Comparison of ENCODE assay signal across 19 cellular contexts in genomic region chr9:114469091-114469853, GRCh38.
"Had no signal": no experiment of that assay in that cellular context is flagged by ENCODE, and none has a peak within 500 bp of the region (broad histone marks: within the 10 kb centered on the region; RNA-seq: fewer than 3 reads in every experiment).

No MANE protein-coding gene starts in this region.

- H3K9ac ChIP-seq: neural progenitor cell had no signal

- H2AFZ ChIP-seq: neural progenitor cell had no signal

- H3K27me3 ChIP-seq: gastrocnemius medialis, neural progenitor cell, spleen, tibial nerve, upper lobe of left lung had no signal

- H3K4me1 ChIP-seq: gastrocnemius medialis, neural progenitor cell, prostate gland, tibial nerve, upper lobe of left lung had no signal

- H3K27ac ChIP-seq: epithelial cell of prostate, gastrocnemius medialis, neural progenitor cell, prostate gland, skin epidermis, spleen, thoracic aorta, tibial nerve, upper lobe of left lung had no signal

- DNase-seq: cortex of kidney; foreskin fibroblast; gastrocnemius medialis; left ventricle myocardium superior; midbrain; naive thymus-derived CD4-positive, alpha-beta T cell; nucleus accumbens; right cardiac atrium; spleen; stimulated activated CD4-positive, alpha-beta T cell treated with anti-CD3 and anti-CD28 coated beads, Interleukin-4, amount 100 ng/mL, for 4 hours; stimulated activated naive CD4-positive, alpha-beta T cell had no signal

- H3K4me3 ChIP-seq: gastrocnemius medialis, lung, neural progenitor cell, prostate gland, skin epidermis, spleen, thoracic aorta, tibial nerve, upper lobe of left lung had no signal

- H3K4me2 ChIP-seq: neural progenitor cell had no signal

- H3K9me3 ChIP-seq: gastrocnemius medialis, prostate gland, thoracic aorta, upper lobe of left lung had no signal

- H3K36me3 ChIP-seq: gastrocnemius medialis, neural progenitor cell, prostate gland, thoracic aorta, upper lobe of left lung had no signal
